ENCODE assay signal across 2 cellular contexts in the genomic region with DNA sequence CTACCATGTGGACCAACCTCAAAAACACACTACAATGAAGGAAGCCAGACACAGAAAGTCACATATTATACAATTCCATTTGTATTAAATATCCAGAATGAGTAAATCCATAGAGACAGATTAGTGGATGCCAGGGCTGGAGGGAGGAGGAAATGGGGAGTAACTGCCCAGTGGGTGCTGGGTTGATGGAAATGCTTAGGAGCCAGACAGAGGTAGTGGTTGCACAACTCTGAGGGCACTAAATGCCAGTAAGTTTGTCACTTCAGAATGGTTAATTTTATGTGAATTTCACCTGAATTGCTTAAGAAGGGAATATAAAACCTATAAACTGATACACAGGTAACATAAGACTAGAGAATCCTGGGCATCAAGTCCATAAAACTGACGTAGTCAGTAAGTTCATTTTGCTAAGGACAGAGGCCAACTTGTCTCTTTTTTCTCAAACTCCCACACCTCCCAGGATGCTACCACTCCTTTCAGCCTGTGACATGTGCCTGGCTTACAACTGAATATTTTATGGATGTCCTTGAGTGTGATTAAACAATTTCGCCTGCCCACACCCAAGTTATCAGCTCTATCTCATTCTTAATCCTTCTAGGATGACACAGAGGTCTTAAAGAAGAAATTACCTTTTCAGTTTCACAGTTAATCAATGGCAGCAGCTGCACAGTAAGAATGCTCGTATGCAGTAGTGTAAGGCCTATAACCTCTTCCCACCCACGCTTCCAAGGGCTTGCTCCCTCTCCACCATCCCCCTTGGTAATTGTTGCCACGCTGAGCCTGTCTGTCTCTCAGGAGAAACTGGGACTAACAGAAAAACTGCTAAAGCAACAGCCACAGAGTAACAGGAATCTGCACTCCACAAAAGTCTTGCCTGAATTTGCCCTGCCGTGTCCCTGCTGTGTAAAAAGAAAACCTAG.
TF ChIP-seq lines count a peak whose summit lies in the region.

No MANE protein-coding gene starts in this region.

TF ChIP-seq in GM12891, 5 proteins besides CTCF, POLR2A, EP300 and RAD21:
- TF ChIP-seq POLR2AphosphoS5 (IDR thresholded peaks at IDR 0.05; ENCODE audit: low read depth, low read length) (no peak), PAX5 (IDR thresholded peaks at IDR 0.05; ENCODE audit: insufficient read depth, low read length, severe bottlenecking) (no peak), TAF1 (IDR thresholded peaks at IDR 0.05; ENCODE audit: low read depth, low read length) (no peak), SPI1 (IDR thresholded peaks at IDR 0.05; ENCODE audit: low read depth, low read length) (no peak), POU2F2 (IDR thresholded peaks at IDR 0.05; ENCODE audit: low read depth, low read length) (no peak)

TF ChIP-seq in H1, 55 proteins besides CTCF, POLR2A, EP300 and RAD21:
- no peak for TF ChIP-seq YY1 (IDR thresholded peaks at IDR 0.05; ENCODE audit: low read depth, low read length)
- TF ChIP-seq CREB1 (IDR thresholded peaks at IDR 0.05) = no peak
- no peak for TF ChIP-seq FOSL1 (IDR thresholded peaks at IDR 0.05; ENCODE audit: insufficient read depth, low read depth, low read length)
- TF ChIP-seq RXRA (IDR thresholded peaks at IDR 0.05; ENCODE audit: insufficient read depth, low read depth, low read length) = no peak
- TF ChIP-seq BRCA1 (IDR thresholded peaks at IDR 0.05; ENCODE audit: low read depth, low read length) = no peak
- TF ChIP-seq POU5F1 (IDR thresholded peaks at IDR 0.05; ENCODE audit: low read depth, low read length) = no peak
- TF ChIP-seq TAF7 (optimal IDR thresholded peaks at IDR 0.05; ENCODE audit: borderline replicate concordance, low read depth, low read length) = no peak
- TF ChIP-seq KDM1A (IDR thresholded peaks at IDR 0.05; ENCODE audit: borderline replicate concordance, low read length) = no peak
- no peak for TF ChIP-seq POLR2AphosphoS5 (IDR thresholded peaks at IDR 0.05; ENCODE audit: low read depth, low read length)
- TF ChIP-seq, protein P1, sequence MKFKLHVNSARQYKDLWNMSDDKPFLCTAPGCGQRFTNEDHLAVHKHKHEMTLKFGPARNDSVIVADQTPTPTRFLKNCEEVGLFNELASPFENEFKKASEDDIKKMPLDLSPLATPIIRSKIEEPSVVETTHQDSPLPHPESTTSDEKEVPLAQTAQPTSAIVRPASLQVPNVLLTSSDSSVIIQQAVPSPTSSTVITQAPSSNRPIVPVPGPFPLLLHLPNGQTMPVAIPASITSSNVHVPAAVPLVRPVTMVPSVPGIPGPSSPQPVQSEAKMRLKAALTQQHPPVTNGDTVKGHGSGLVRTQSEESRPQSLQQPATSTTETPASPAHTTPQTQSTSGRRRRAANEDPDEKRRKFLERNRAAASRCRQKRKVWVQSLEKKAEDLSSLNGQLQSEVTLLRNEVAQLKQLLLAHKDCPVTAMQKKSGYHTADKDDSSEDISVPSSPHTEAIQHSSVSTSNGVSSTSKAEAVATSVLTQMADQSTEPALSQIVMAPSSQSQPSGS (IDR thresholded peaks at IDR 0.05; ENCODE audit: low read length) = no peak
- TF ChIP-seq, protein P2, sequence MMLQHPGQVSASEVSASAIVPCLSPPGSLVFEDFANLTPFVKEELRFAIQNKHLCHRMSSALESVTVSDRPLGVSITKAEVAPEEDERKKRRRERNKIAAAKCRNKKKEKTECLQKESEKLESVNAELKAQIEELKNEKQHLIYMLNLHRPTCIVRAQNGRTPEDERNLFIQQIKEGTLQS (IDR thresholded peaks at IDR 0.05; ENCODE audit: insufficient read depth, low read depth, low read length) = no peak
- TF ChIP-seq SUZ12 (IDR thresholded peaks at IDR 0.05; ENCODE audit: low read length) = no peak
- no peak for TF ChIP-seq HDAC2 (IDR thresholded peaks at IDR 0.05; ENCODE audit: borderline replicate concordance in 1 of 2, low read depth in 2 of 2, low read length in 2 of 2)
TF ChIP-seq in H1: peak in this region for 0.
